8 cellular contexts compared by ENCODE assay signal in the genomic region with DNA sequence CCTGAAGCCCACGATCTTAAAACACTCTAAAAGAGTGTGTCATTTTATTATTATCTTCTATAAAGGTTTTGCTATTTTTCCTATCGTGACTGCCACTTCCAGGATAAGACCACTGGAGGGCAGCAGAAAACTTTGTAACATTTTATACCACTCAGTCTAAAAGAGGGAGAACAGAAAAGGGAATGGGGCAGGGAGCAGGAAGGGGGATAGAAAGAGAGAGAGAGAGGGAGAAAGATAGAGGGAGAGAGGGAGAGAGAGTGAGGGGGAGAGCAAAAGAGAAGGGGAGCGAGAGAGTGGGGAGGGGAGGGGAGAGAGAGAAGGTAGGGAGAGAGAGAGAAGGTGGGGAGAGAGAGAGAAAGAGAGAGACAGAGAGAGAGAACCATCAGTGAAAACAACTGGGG. TPM values are rescaled to one million over a fixed set of nuclear protein-coding genes. Genes with fewer than 3 reads are reported as not detected.
DNase-seq lines count a peak whose midpoint lies in the region; TF ChIP-seq lines count a peak whose summit lies in the region.

No MANE protein-coding gene starts in this region.

- peaks cover 8% of the 10 kb centered on the region for H3K4me1 ChIP-seq in SJCRH30
- H3K4me1 ChIP-seq in spleen: peaks cover 7 to 56% (median 22%) of the 10 kb centered on the region in 6 donors

- peak; percentile 50 to 93 (median 83) for TF ChIP-seq CTCF in spleen (IDR thresholded peaks at IDR 0.05 in 8 of 11, conservative IDR thresholded peaks at IDR 0.05 in 3 of 11)

- no peak for TF ChIP-seq POLR2A in spleen (IDR thresholded peaks at IDR 0.05)

- intact Hi-C loops in spleen (cut with DNase I; ENCODE audit: low total_unique reads): no loop called here

- H3K27me3 ChIP-seq in SJCRH30 (no peaks in the 10 kb centered on the region), spleen (replicated peaks in 1 of 7) (no peaks in the 10 kb centered on the region)

- H3K9me3 ChIP-seq in SJCRH30 (replicated peaks): no peaks in the 10 kb centered on the region
- no peaks in the 10 kb centered on the region for H3K9me3 ChIP-seq in spleen

- no peak overlapping the region for H3K27ac ChIP-seq in SJCRH30
- H3K27ac ChIP-seq in spleen: peak overlapping the region in 7 of 8 donors; percentile 3 to 81 (median 28)

- H3K36me3 ChIP-seq in SJCRH30 (no peaks in the 10 kb centered on the region), spleen (peaks cover 0 to 3% (median 0%) of the 10 kb centered on the region in 6 donors)

- H3K4me3 ChIP-seq in SJCRH30 (no peak overlapping the region), spleen (no peak overlapping the region)

- WGBS in spleen, 5 donors: 12 to 15% (median 13%) methylated on average over 3 of the region's 3 CpGs

- peak; percentile 18 for DNase-seq in activated CD4-positive, CD25-positive, alpha-beta regulatory T cell treated with anti-CD3 and anti-CD28 coated beads, Interleukin-2, amount 50 U/mL, for 16 hours (ENCODE audit: low read depth, low spot score)
- no peak for DNase-seq in activated CD4-positive, CD25-positive, alpha-beta regulatory T cell treated with anti-CD3 and anti-CD28 coated beads, Interleukin-2, amount 50 U/mL, for 72 hours
- DNase-seq in HuH-7.5 (ENCODE audit: low spot score) (peak; percentile 46), SJCRH30 (peak; percentile 39 to 78), astrocyte of the hippocampus (ENCODE audit: low read depth, low spot score) (peak; percentile 78), iPS DF 19.7 (ENCODE audit: low read depth, low spot score) (peak; percentile 45), spleen (no peak), UCSD-AML1 (lab: John Stamatoyannopoulos, UW; ENCODE audit: unreplicated experiment) (no peak)

RNA-seq across cellular contexts. Expression of a gene that starts 2.0 kb away (rescaled TPM):
- total RNA-seq in SJCRH30 (2014; rRNA removed; shearing (Covaris generic)): not detected in 2 replicates
- 10 to 100 TPM; 14.2 to 46.1 (median 21.5) TPM for total RNA-seq in spleen
- 1 to 10 TPM; 2.3 to 8.9 (median 3.9) TPM for polyA plus RNA-seq in spleen

RNA-seq across cellular contexts. Expression of a gene that starts 31.4 kb away (rescaled TPM):
- not detected in 2 replicates for total RNA-seq in SJCRH30 (2014; rRNA removed; shearing (Covaris generic))
- 1 to 10 TPM in 3 of 7 donors, under 1 TPM in 4; 0.32 to 1.6 (median 0.77) TPM for total RNA-seq in spleen
- 1 to 10 TPM in 1 of 3 donors, under 1 TPM in 2; 0.57 to 1.5 (median 0.97) TPM for polyA plus RNA-seq in spleen

RNA-seq across cellular contexts. Expression of a gene that starts 40.3 kb away (rescaled TPM):
- 2.8 and 3.2 TPM in 2 replicates for total RNA-seq in SJCRH30 (2014; rRNA removed; shearing (Covaris generic))
- total RNA-seq in spleen: 10 to 100 TPM; 29.4 to 96.6 (median 43.5) TPM
- 100 to 1,000 TPM in 2 of 3 donors, 10 to 100 TPM in 1; 56.4 to 292 (median 110) TPM for polyA plus RNA-seq in spleen

RNA-seq across cellular contexts. Expression of a gene that starts 41.9 kb away (rescaled TPM):
- 1.2 and 1.8 TPM in 2 replicates for total RNA-seq in SJCRH30 (2014; rRNA removed; shearing (Covaris generic))
- total RNA-seq in spleen: 1 to 10 TPM in 5 of 7 donors, under 1 TPM in 2; 0.51 to 1.4 (median 1.0) TPM
- 1 to 10 TPM in 2 of 3 donors, under 1 TPM in 1; 0.96 to 2.2 (median 1.6) TPM for polyA plus RNA-seq in spleen

RNA-seq across cellular contexts. Expression of a gene that starts 42.1 kb away (rescaled TPM):
- total RNA-seq in SJCRH30 (2014; rRNA removed; shearing (Covaris generic)): 50.6 and 65.1 TPM in 2 replicates
- total RNA-seq in spleen: 10 to 100 TPM; 22.0 to 61.4 (median 49.2) TPM
- polyA plus RNA-seq in spleen: 10 to 100 TPM; 16.0 to 18.8 (median 17.1) TPM

Comparison
In these comparisons a context has a peak if more than half of its experiments do, and no peak if none do; other contexts are left out.
1. DNase-seq: peak in activated CD4-positive, CD25-positive, alpha-beta regulatory T cell treated with anti-CD3 and anti-CD28 coated beads, Interleukin-2, amount 50 U/mL, for 16 hours (single experiment), HuH-7.5 (single experiment), SJCRH30 (2 of 2), astrocyte of the hippocampus (single experiment) and iPS DF 19.7 (single experiment); none in activated CD4-positive, CD25-positive, alpha-beta regulatory T cell treated with anti-CD3 and anti-CD28 coated beads, Interleukin-2, amount 50 U/mL, for 72 hours (single experiment), spleen (single experiment) and UCSD-AML1 (single experiment).
2. RNA of a gene that starts 2.0 kb away (total RNA-seq): 14.2 to 46.1 TPM in spleen; not detected in SJCRH30; every median in the first group is over 10 times any median in the second.